In genomic region chr11:115127790-115128189, GRCh38 we compare ENCODE assay signal across 26 cellular contexts.
"Had no signal": no experiment of that assay in that cellular context is flagged by ENCODE, and none has a peak within 500 bp of the region (broad histone marks: within the 10 kb centered on the region; RNA-seq: fewer than 3 reads in every experiment).

No MANE protein-coding gene starts in this region.

- H3K4me3 ChIP-seq: colonic mucosa, esophagus squamous epithelium, gastroesophageal sphincter, heart left ventricle, hepatocyte, left lung, lower lobe of right lung, mucosa of descending colon had no signal

- H3K27me3 ChIP-seq: colonic mucosa, esophagus squamous epithelium, hepatocyte, left lung had no signal

- H3K4me1 Mint-ChIP-seq: immature natural killer cell had no signal

- H3K4me3 Mint-ChIP-seq: dendritic cell treated with granulocyte-macrophage colony-stimulating factor and Interleukin-4, amounts not matched to agents 40 ng/mL and 50 ng/mL, for 4 days; effector memory CD8-positive, alpha-beta T cell; endodermal cell; immature natural killer cell; mesothelial cell of epicardium; naive B cell had no signal

- H3K9me3 Mint-ChIP-seq: dendritic cell treated with granulocyte-macrophage colony-stimulating factor and Interleukin-4, amounts not matched to agents 40 ng/mL and 50 ng/mL, for 4 days; effector memory CD8-positive, alpha-beta T cell; endodermal cell had no signal

- H3K36me3 ChIP-seq: colonic mucosa, esophagus squamous epithelium, gastroesophageal sphincter, heart left ventricle, left lung, lower lobe of right lung had no signal

- H3K27ac Mint-ChIP-seq: dendritic cell treated with granulocyte-macrophage colony-stimulating factor and Interleukin-4, amounts not matched to agents 40 ng/mL and 50 ng/mL, for 4 days; effector memory CD8-positive, alpha-beta T cell; endodermal cell; mesothelial cell of epicardium; naive B cell had no signal

- H3K36me3 Mint-ChIP-seq: immature natural killer cell, mesothelial cell of epicardium, naive B cell had no signal

- H3K27ac ChIP-seq: colonic mucosa, epithelial cell of prostate, esophagus squamous epithelium, gastroesophageal sphincter, heart left ventricle, hepatocyte, left lung, lower lobe of right lung had no signal

- H3K9me3 ChIP-seq: colonic mucosa, esophagus squamous epithelium, gastroesophageal sphincter, heart left ventricle, left lung, lower lobe of right lung, mucosa of descending colon had no signal

- DNase-seq: colonic mucosa; cortex of kidney; effector CD8-positive, alpha-beta T cell; effector memory CD8-positive, alpha-beta T cell; endodermal cell; erythroblast; esophagus squamous epithelium; foreskin fibroblast; heart left ventricle; immature natural killer cell; islet precursor cell; kidney; kidney glomerular epithelial cell; left cardiac atrium; left lung; left ventricle myocardium superior; lower lobe of right lung; mesenchymal stem cell; mucosa of descending colon; naive B cell had no signal

- H3K4me1 ChIP-seq: colonic mucosa, esophagus squamous epithelium, gastroesophageal sphincter, heart left ventricle, left lung, lower lobe of right lung had no signal

- ATAC-seq: effector memory CD8-positive, alpha-beta T cell; esophagus mucosa; gastroesophageal sphincter; heart left ventricle; left cardiac atrium; left lung; left ventricle myocardium superior; mucosa of descending colon had no signal

- H3K27me3 Mint-ChIP-seq: dendritic cell treated with granulocyte-macrophage colony-stimulating factor and Interleukin-4, amounts not matched to agents 40 ng/mL and 50 ng/mL, for 4 days had no signal
